In the genomic region with DNA sequence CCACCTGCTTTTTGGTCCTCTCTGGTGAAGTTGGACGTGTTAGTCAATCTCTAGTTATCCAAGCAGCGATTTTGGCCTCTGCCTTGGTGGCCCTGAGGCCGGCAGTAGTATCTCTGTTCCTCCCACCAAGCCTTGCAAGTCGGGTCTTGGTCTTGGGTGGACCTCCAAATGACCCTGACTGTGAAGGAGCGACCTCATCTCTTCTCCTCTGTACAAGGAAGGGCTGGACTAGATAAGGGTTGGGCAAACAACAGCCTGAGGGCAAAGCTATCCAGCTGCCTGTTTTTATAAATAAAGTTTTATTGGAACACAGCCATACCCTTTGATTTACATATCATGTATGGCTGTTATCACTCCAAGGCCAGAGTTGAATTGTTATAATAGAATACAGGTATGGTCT, we compare ENCODE assay signal across 16 cellular contexts.
"Had no signal": no experiment of that assay in that cellular context is flagged by ENCODE, and none has a peak within 500 bp of the region (broad histone marks: within the 10 kb centered on the region; RNA-seq: fewer than 3 reads in every experiment).

No MANE protein-coding gene starts in this region.

- H3K4me3 ChIP-seq: body of pancreas, sigmoid colon, SK-N-MC had no signal

- H3K9me3 ChIP-seq: body of pancreas, sigmoid colon had no signal

- ATAC-seq: activated CD4-positive, alpha-beta T cell treated with anti-CD3 and anti-CD28 coated beads for 36 hours; activated CD8-positive, alpha-beta T cell treated with anti-CD3 and anti-CD28 coated beads for 36 hours; body of pancreas had no signal

- DNase-seq: activated CD4-positive, alpha-beta T cell treated with anti-CD3 and anti-CD28 coated beads for 36 hours; activated CD8-positive, alpha-beta memory T cell treated with anti-CD3 and anti-CD28 coated beads, Interleukin-2, amount 50 U/mL, for 4 hours; activated CD8-positive, alpha-beta T cell treated with anti-CD3 and anti-CD28 coated beads for 36 hours; activated gamma-delta T cell treated with Interleukin-2 at 50 U/mL for 16 hours; amniotic stem cell; body of pancreas; caudate nucleus; glutamatergic neuron; hypothalamus; mesendoderm; sigmoid colon; stimulated activated CD4-positive, alpha-beta T cell treated with anti-CD3 and anti-CD28 coated beads, Interleukin-1b, Interleukin-23, amount 100 ng/mL, for 48 hours; T-helper 1 cell had no signal

- H3K36me3 ChIP-seq: sigmoid colon had no signal

- FAIRE-seq: colon, endometrium had no signal

- H3K27ac ChIP-seq: body of pancreas, sigmoid colon, SK-N-MC had no signal

- H3K27me3 ChIP-seq: body of pancreas, sigmoid colon had no signal
